Comparison of ENCODE assay signal across 9 cellular contexts in the genomic region with DNA sequence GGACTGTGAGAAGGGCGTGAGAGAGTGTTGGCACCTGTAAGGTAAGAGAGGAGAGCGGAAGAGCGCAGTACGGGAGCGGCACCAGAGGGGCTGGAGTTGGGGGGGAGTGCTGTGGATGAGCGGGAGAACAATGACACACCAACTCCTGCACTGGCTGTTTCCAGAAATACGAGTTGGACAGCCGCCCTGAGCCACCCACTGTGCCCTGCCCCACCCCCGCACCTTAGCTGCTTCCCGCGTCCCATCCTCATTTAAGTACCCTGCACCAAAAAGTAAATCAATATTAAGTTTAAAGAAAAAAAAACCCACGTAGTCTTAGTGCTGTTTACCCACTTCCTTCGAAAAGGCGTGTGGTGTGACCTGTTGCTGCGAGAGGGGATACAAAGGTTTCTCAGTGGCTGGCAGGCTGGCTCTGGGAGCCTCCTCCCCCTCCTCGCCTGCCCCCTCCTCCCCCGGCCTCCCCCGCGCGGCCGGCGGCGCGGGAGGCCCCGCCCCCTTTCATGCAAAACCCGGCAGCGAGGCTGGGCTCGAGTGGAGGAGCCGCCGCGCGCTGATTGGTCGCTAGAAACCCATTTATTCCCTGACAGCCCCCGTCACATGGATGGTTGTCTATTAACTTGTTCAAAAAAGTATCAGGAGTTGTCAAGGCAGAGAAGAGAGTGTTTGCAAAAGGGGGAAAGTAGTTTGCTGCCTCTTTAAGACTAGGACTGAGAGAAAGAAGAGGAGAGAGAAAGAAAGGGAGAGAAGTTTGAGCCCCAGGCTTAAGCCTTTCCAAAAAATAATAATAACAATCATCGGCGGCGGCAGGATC. TPM values are rescaled to one million over a fixed set of nuclear protein-coding genes. Genes with fewer than 3 reads are reported as not detected.
DNase-seq lines count a peak whose midpoint lies in the region; ATAC-seq and TF ChIP-seq lines count a peak whose summit lies in the region.
"Had no signal": no experiment of that assay in that cellular context is flagged by ENCODE, and none has a peak within 500 bp of the region (broad histone marks: within the 10 kb centered on the region; RNA-seq: fewer than 3 reads in every experiment).

A gene (plus strand): TSS at position 601 of the 811 bp plus-strand sequence. CDS start 436 bp downstream, outside the sequence.

- DNase-seq in A673 (ENCODE audit: low spot score): peak; percentile 98
- DNase-seq in NCI-H2029 (lab: John Stamatoyannopoulos, UW): peak; percentile 96
- DNase-seq in foreskin fibroblast: peak; percentile 43 to 69
- DNase-seq in neural progenitor cell (ENCODE audit: low spot score): peak; percentile 98
- no peak for DNase-seq in HFFc6

- H2AFZ ChIP-seq in neural progenitor cell (replicated peaks): no peak within 1 kb of the TSS

- no TSS peak for BruUV-seq in A673 (replicated peaks; lab: Mats Ljungman, UMichigan)

- CTCF ChIA-PET in A673 (lab: Charles Lee): interaction anchor here (1.0 kb wide), 2 partner anchors 11 to 183 kb away, joined by 3 to 4 read pairs; no protein-coding TSS in a partner anchor

- peak within 1 kb of the TSS; percentile 99 for H3K4me2 ChIP-seq in neural progenitor cell

- POLR2A ChIA-PET in A673 (lab: Charles Lee; ENCODE audit: low non-redundant PET): no interaction called here

- H3K79me2 ChIP-seq in neural progenitor cell (ENCODE audit: low read depth): peaks cover 93% of the 10 kb centered on the region

- peaks cover 47% of the 10 kb centered on the region for H4K20me1 ChIP-seq in neural progenitor cell (ENCODE audit: low read depth)

- peaks cover 100% of the 10 kb centered on the region for H3F3A ChIP-seq in neural progenitor cell (ENCODE audit: low read depth)

- H3K36me3 ChIP-seq in A673 (ENCODE audit: insufficient read depth, low read length, poor library complexity, severe bottlenecking): peaks cover 6% of the 10 kb centered on the region
- H3K36me3 ChIP-seq in neural progenitor cell: peaks cover 29% of the 10 kb centered on the region

- H3K9ac ChIP-seq in neural progenitor cell: peak within 1 kb of the TSS; percentile 83

- no peak within 1 kb of the TSS for H3K4me3 Mint-ChIP-seq in neural progenitor cell
- no peak within 1 kb of the TSS for H3K4me3 Mint-ChIP-seq in HFFc6

- peaks cover 35% of the 10 kb centered on the region for H3K4me1 Mint-ChIP-seq in neural progenitor cell
- peaks cover 5% of the 10 kb centered on the region; the same call in 1 of the 2 replicates for H3K4me1 Mint-ChIP-seq in HFFc6 (ENCODE audit: low read depth)

- peak within 1 kb of the TSS; percentile 78 for H3K4me3 ChIP-seq in A673 (ENCODE audit: low read depth, low read length, poor library complexity, severe bottlenecking)
- H3K4me3 ChIP-seq in WI38 (ENCODE audit: low read depth, low read length): peak within 1 kb of the TSS; percentile 11
- peak within 1 kb of the TSS; percentile 19 to 43 for H3K4me3 ChIP-seq in foreskin fibroblast (ENCODE audit: low read depth in 1 of 2, low read length in 2 of 2)
- H3K4me3 ChIP-seq in neural progenitor cell: peak within 1 kb of the TSS; percentile 98

- no peak for TF ChIP-seq CTCF in A673 (conservative IDR thresholded peaks at IDR 0.05; ENCODE audit: low read depth, low read length)
- no peak for TF ChIP-seq CTCF in WI38 (IDR thresholded peaks at IDR 0.05; ENCODE audit: low read depth, low read length)
- TF ChIP-seq CTCF in foreskin fibroblast (IDR thresholded peaks at IDR 0.05; ENCODE audit: low read depth, low read length): no peak
- no peak for TF ChIP-seq CTCF in neural progenitor cell (IDR thresholded peaks at IDR 0.05)
- no peak for TF ChIP-seq CTCF in HFFc6 (IDR thresholded peaks at IDR 0.05)

- H3K4me1 ChIP-seq in A673 (ENCODE audit: insufficient read depth, low read length, poor library complexity, severe bottlenecking) (peaks cover 43% of the 10 kb centered on the region), neural progenitor cell (peaks cover 32% of the 10 kb centered on the region)

- H3K27ac ChIP-seq in A673 (ENCODE audit: low read depth, low read length, poor library complexity, severe bottlenecking) (peak within 1 kb of the TSS; percentile 86), neural progenitor cell (peak within 1 kb of the TSS; percentile 99)

- intact Hi-C loops in A673 (cut with micrococcal nuclease; ENCODE audit: unreplicated experiment): loop anchor here (1.0 to 10.0 kb wide), 4 partner anchors 181 to 971 kb away; no protein-coding TSS in a partner anchor

- H3K9me3 Mint-ChIP-seq in neural progenitor cell (peaks cover 3% of the 10 kb centered on the region), HFFc6 (no peaks in the 10 kb centered on the region)

- ATAC-seq in GM18511 (IDR thresholded peaks at IDR 0.05; ENCODE audit: unreplicated experiment) (peak; percentile 40), HG02588 (IDR thresholded peaks at IDR 0.05; ENCODE audit: unreplicated experiment) (no peak)

- no peaks in the 10 kb centered on the region for H3K27me3 ChIP-seq in A673 (replicated peaks; ENCODE audit: insufficient read depth, low read depth, low read length, poor library complexity)
- no peaks in the 10 kb centered on the region for H3K27me3 ChIP-seq in neural progenitor cell

- H3K27ac Mint-ChIP-seq in neural progenitor cell (peak within 1 kb of the TSS; percentile 99), HFFc6 (no peak within 1 kb of the TSS)

- H3K27me3 Mint-ChIP-seq in neural progenitor cell (ENCODE audit: insufficient read depth, low read depth) (peaks cover 5% of the 10 kb centered on the region), HFFc6 (ENCODE audit: insufficient read depth) (peaks cover 27% of the 10 kb centered on the region)

- H3K36me3 Mint-ChIP-seq in neural progenitor cell (peaks cover 32% of the 10 kb centered on the region), HFFc6 (ENCODE audit: low read depth) (no peaks in the 10 kb centered on the region)

- no peaks in the 10 kb centered on the region for H3K9me3 ChIP-seq in A673 (ENCODE audit: low read depth, low read length, poor library complexity, severe bottlenecking)
- no peaks in the 10 kb centered on the region for H3K9me3 ChIP-seq in neural progenitor cell (ENCODE audit: low read depth)

RNA-seq across cellular contexts. Expression of the gene that starts here (rescaled TPM):
- 62.0 and 64.3 TPM in 2 replicates for total RNA-seq in A673 (2021)
- total RNA-seq in neural progenitor cell (ENCODE audit: low replicate concordance): 584 and 605 TPM in 2 replicates
- not detected for total RNA-seq in HFFc6 (2021; fragmentation: NEBNext Ultra II Directional; extraction: Animal tissue kit (Norgen Biotek cat#: 25700))
- total RNA-seq: glomerular endothelial cell had no signal

Comparison
In these comparisons a context has a peak if more than half of its experiments do, and no peak if none do; other contexts are left out.
1. RNA of the gene that starts here (total RNA-seq): 584 to 605 TPM in neural progenitor cell and 62.0 to 64.3 TPM in A673; not detected in HFFc6; every median in the first group is over 10 times any median in the second.
2. H3K4me3 ChIP-seq: peak in every context shown above with its lines; median percentile 98 in neural progenitor cell; 78 in A673; 31 in foreskin fibroblast; 11 in WI38.